In the genomic region with DNA sequence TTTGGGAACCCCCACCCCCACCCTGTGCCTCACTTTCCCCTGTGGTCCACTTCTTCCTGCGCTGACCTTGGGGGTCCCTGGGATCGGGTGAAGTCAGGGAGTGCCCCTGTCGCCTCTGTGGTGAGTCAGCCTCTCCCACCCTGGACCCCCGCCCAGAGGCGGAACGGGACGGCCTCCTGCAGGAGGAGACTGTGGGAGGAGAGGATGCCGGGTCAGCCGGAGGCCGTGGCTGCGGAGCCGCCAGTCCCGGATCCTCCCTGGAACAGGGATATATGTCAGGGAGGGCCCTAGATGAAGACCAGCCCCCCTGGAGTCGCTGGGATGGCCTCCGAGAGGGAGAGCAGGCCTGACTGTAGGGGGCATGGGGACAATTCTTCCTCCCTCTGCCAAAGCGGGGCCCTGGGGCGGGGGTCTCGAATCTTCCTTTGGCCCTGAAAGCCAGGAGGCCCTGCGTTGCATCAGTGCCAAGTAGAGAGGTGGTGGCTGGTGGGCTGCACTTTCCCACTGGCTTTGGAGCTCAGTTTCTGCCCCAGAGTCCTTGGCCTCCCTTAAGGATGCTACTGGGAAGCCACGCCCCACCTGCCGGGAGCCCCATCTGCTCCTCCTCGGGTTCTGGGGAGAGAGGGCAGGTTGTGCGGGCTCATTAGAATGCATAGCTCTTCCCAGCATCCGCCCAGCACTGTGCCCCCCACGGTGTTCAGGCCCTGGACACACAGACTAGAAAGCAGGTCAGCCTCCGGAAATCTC, we compare ENCODE assay signal across 8 cellular contexts. TPM values are rescaled to one million over a fixed set of nuclear protein-coding genes. Genes with fewer than 3 reads are reported as not detected.
A peak's percentile ranks its signal among the peaks of the same experiment; 100 is the strongest.
DNase-seq lines count a peak whose midpoint lies in the region; FAIRE-seq and TF ChIP-seq lines count a peak whose summit lies in the region.

No MANE protein-coding gene starts in this region.

- peak overlapping the region; percentile 25 for H3K27ac ChIP-seq in endothelial cell of umbilical vein (ENCODE audit: insufficient read depth, low read depth, low read length)
- H3K27ac ChIP-seq in muscle layer of duodenum (ENCODE audit: low read length): peak overlapping the region; percentile 84

- TF ChIP-seq CTCF in endothelial cell of umbilical vein (IDR thresholded peaks at IDR 0.05; ENCODE audit: extremely low read depth in 1 of 2, insufficient read depth in 1 of 2, low read depth in 1 of 2, low read length in 2 of 2): no peak

- POLR2A ChIA-PET in endothelial cell of umbilical vein (lab: Charles Lee): no interaction called here

- peak overlapping the region; percentile 97 for H2AFZ ChIP-seq in endothelial cell of umbilical vein (ENCODE audit: low read depth, low read length)

- H3K4me3 ChIP-seq in endothelial cell of umbilical vein (replicated peaks in 1 of 3; ENCODE audit: insufficient read depth in 1 of 3, low read depth in 1 of 3, low read length in 3 of 3) (peak overlapping the region; percentile 34 to 77 (median 62)), muscle layer of duodenum (ENCODE audit: low read depth in 1 of 2, low read length in 2 of 2) (peak overlapping the region; percentile 71 to 81)

- H3K79me2 ChIP-seq in endothelial cell of umbilical vein (ENCODE audit: control insufficient read depth, insufficient read depth, low read length): no peaks in the 10 kb centered on the region

- intact Hi-C loops in endothelial cell of umbilical vein (cut with micrococcal nuclease): no loop called here

- H3K9me1 ChIP-seq in endothelial cell of umbilical vein (replicated peaks; ENCODE audit: control insufficient read depth, extremely low read depth, insufficient read depth, low read length): no peaks in the 10 kb centered on the region

- H3K27me3 ChIP-seq in endothelial cell of umbilical vein (ENCODE audit: control insufficient read depth in 2 of 2, insufficient read depth in 2 of 2, low read length in 2 of 2) (peaks cover 3 to 6% of the 10 kb centered on the region in 2 experiments), muscle layer of duodenum (ENCODE audit: low read depth, low read length) (no peaks in the 10 kb centered on the region)

- H3K9me3 ChIP-seq in endothelial cell of umbilical vein (replicated peaks; ENCODE audit: control insufficient read depth, insufficient read depth, low read length) (no peaks in the 10 kb centered on the region), muscle layer of duodenum (ENCODE audit: control insufficient read depth in 1 of 2, low read length in 2 of 2) (no peaks in the 10 kb centered on the region)

- DNase-seq in COLO668 (lab: John Stamatoyannopoulos, UW; ENCODE audit: unreplicated experiment) (peak; percentile 39), NCI-H524 (lab: John Stamatoyannopoulos, UW) (peak; percentile 73 to 88), endothelial cell of umbilical vein (ENCODE audit: low read depth, low spot score) (no peak), germinal center (ENCODE audit: low spot score) (no peak), UCSD-AML1 (lab: John Stamatoyannopoulos, UW; ENCODE audit: unreplicated experiment) (no peak), NCI-H2196 (lab: John Stamatoyannopoulos, UW; ENCODE audit: unreplicated experiment) (no peak)
- no peak for DNase-seq in stimulated activated CD4-positive, alpha-beta T cell treated with anti-CD3 and anti-CD28 coated beads, Interleukin-15, amount 100 ng/mL, for 24 hours

- dilution Hi-C loops in endothelial cell of umbilical vein (cut with MboI; ENCODE audit: extremely low pct_ligation_motif_present, low sequenced_read_pairs): no loop called here

- peak overlapping the region; percentile 76 for H3K9ac ChIP-seq in endothelial cell of umbilical vein (replicated peaks; ENCODE audit: extremely low read depth, insufficient read depth, low read length)

- TF ChIP-seq POLR2A in endothelial cell of umbilical vein (IDR thresholded peaks at IDR 0.05; ENCODE audit: low read depth, low read length): no peak

- no peaks in the 10 kb centered on the region for H3K4me1 ChIP-seq in endothelial cell of umbilical vein (ENCODE audit: control insufficient read depth, extremely low read depth, insufficient read depth, low read length)
- H3K4me1 ChIP-seq in muscle layer of duodenum (ENCODE audit: control insufficient read depth in 1 of 2, insufficient read depth in 2 of 2, low read length in 2 of 2): peaks cover 5 to 31% of the 10 kb centered on the region in 2 donors

- BruUV-seq in endothelial cell of umbilical vein (replicated peaks; lab: Mats Ljungman, UMichigan): no TSS peak

- no peaks in the 10 kb centered on the region for H4K20me1 ChIP-seq in endothelial cell of umbilical vein (replicated peaks; ENCODE audit: control insufficient read depth, extremely low read depth, insufficient read depth, low read length)

- H3K36me3 ChIP-seq in endothelial cell of umbilical vein (ENCODE audit: control insufficient read depth in 2 of 2, extremely low read depth in 1 of 2, insufficient read depth in 2 of 2, low read length in 2 of 2) (no peaks in the 10 kb centered on the region), muscle layer of duodenum (ENCODE audit: control insufficient read depth in 1 of 2, insufficient read depth in 2 of 2, low read length in 2 of 2) (no peaks in the 10 kb centered on the region)

- peak overlapping the region; percentile 87 for H3K4me2 ChIP-seq in endothelial cell of umbilical vein (ENCODE audit: insufficient read depth, low read length)

- CTCF ChIA-PET in endothelial cell of umbilical vein (lab: Charles Lee): interaction anchor here (0.7 to 3.1 kb wide), 4 partner anchors 9 to 66 kb away, joined by 3 to 20 read pairs (median 8); no protein-coding TSS in a partner anchor

- FAIRE-seq in endothelial cell of umbilical vein (lab: Jason Lieb, UNC): no peak

TF ChIP-seq in endothelial cell of umbilical vein, 7 proteins besides CTCF, POLR2A, EP300 and RAD21:
- TF ChIP-seq EZH2 (IDR thresholded peaks at IDR 0.05; ENCODE audit: borderline replicate concordance, low read depth, low read length, severe bottlenecking): peak; percentile 7
- TF ChIP-seq POLR2AphosphoS5 (IDR thresholded peaks at IDR 0.05; ENCODE audit: insufficient read depth, low read depth, low read length): no peak
TF ChIP-seq in endothelial cell of umbilical vein: peak in this region for 1.

RNA-seq across cellular contexts. Expression of a gene that starts 0.9 kb away (rescaled TPM):
- total RNA-seq in endothelial cell of umbilical vein: 4.3 and 5.2 TPM in 2 replicates
- polyA plus RNA-seq in endothelial cell of umbilical vein: 1.9 and 3.3 TPM in 2 replicates
- polyA plus RNA-seq in endothelial cell of umbilical vein (2011; cell fraction: cytosol; rRNA removed): 1.4 and 2.4 TPM in 2 replicates
- polyA plus RNA-seq in endothelial cell of umbilical vein (2011; cell fraction: nucleus; rRNA removed): 5.6 and 6.6 TPM in 2 replicates
- 0.87 and 2.4 TPM in 2 replicates for polyA plus RNA-seq in endothelial cell of umbilical vein (2012)
- 2.7 and 3.3 TPM in 2 replicates for polyA minus RNA-seq in endothelial cell of umbilical vein
- polyA minus RNA-seq in endothelial cell of umbilical vein (2011; cell fraction: cytosol; rRNA and poly(A)+ RNA removed): 7.0 TPM
- polyA minus RNA-seq in endothelial cell of umbilical vein (2011; cell fraction: nucleus; rRNA and poly(A)+ RNA removed): 4.1 and 4.7 TPM in 2 replicates

Comparison
In these comparisons a context has a peak if more than half of its experiments do, and no peak if none do; other contexts are left out.
1. DNase-seq: peak in COLO668 (single experiment) and NCI-H524 (2 of 2); none in endothelial cell of umbilical vein (single experiment), germinal center (single experiment), UCSD-AML1 (single experiment), stimulated activated CD4-positive, alpha-beta T cell treated with anti-CD3 and anti-CD28 coated beads, Interleukin-15, amount 100 ng/mL, for 24 hours (single experiment) and NCI-H2196 (single experiment).